Comparison of ENCODE assay signal across 3 cellular contexts in the genomic region with DNA sequence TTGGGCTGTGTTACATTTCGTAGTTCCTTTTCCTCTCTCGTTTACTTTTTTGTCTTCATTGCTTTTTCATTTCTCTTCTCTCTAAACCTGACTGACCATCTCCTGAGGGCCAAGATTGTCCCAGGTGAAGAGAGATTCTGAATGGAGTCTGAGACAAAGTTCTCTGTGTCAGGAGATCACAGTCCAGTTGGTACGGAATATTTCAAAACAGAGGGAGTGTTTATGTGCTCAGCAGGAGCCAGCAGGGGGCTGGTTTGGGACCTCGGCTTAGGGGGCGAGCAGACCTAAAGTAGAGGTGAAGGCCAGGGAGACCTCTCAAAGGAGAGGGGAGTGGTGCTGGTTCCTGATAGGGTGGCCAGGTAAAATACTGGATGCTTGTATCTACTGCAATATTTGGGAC.
A peak's percentile ranks its signal among the peaks of the same experiment; 100 is the strongest.
TF ChIP-seq lines count a peak whose summit lies in the region.

No MANE protein-coding gene starts in this region.

TF ChIP-seq in HEK293, 187 proteins besides CTCF, POLR2A, EP300 and RAD21:
- TF ChIP-seq ZNF600 (tag by site-specific recombination; IDR thresholded peaks at IDR 0.05) (0 out of 2 replicates have a peak, but pooled peaks have one; percentile 43), HOXD13 (CRISPR knock-in tag; IDR thresholded peaks at IDR 0.05; ENCODE audit: borderline replicate concordance) (no peak), ZNF148 (tag by site-specific recombination; IDR thresholded peaks at IDR 0.05; ENCODE audit: borderline replicate concordance) (no peak)

TF ChIP-seq in K562, 482 proteins besides CTCF, POLR2A, EP300 and RAD21:
- TF ChIP-seq ZBTB12 (CRISPR knock-in tag; IDR thresholded peaks at IDR 0.05) (no peak), RBM17 (IDR thresholded peaks at IDR 0.05; ENCODE audit: borderline replicate concordance, low read depth, low read length) (no peak), BRD9 (IDR thresholded peaks at IDR 0.05; ENCODE audit: low read depth, partially characterized antibody) (no peak), E2F4 (CRISPR knock-in tag; IDR thresholded peaks at IDR 0.05; ENCODE audit: low read depth) (no peak)

TF ChIP-seq in liver, 16 proteins besides CTCF, POLR2A, EP300 and RAD21:
- peak; percentile 48 to 71 for TF ChIP-seq HNF4A (conservative IDR thresholded peaks at IDR 0.05)
- TF ChIP-seq, protein P1, sequence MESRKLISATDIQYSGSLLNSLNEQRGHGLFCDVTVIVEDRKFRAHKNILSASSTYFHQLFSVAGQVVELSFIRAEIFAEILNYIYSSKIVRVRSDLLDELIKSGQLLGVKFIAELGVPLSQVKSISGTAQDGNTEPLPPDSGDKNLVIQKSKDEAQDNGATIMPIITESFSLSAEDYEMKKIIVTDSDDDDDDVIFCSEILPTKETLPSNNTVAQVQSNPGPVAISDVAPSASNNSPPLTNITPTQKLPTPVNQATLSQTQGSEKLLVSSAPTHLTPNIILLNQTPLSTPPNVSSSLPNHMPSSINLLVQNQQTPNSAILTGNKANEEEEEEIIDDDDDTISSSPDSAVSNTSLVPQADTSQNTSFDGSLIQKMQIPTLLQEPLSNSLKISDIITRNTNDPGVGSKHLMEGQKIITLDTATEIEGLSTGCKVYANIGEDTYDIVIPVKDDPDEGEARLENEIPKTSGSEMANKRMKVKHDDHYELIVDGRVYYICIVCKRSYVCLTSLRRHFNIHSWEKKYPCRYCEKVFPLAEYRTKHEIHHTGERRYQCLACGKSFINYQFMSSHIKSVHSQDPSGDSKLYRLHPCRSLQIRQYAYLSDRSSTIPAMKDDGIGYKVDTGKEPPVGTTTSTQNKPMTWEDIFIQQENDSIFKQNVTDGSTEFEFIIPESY (IDR thresholded peaks at IDR 0.05): no peak
- TF ChIP-seq TAF1 (conservative IDR thresholded peaks at IDR 0.05): no peak
- peak in 1 of 2 donors; percentile 15 for TF ChIP-seq RXRA (IDR thresholded peaks at IDR 0.05)
- TF ChIP-seq GABPA (IDR thresholded peaks at IDR 0.05 in 1 of 2, conservative IDR thresholded peaks at IDR 0.05 in 1 of 2): no peak
- no peak for TF ChIP-seq FOXA1 (IDR thresholded peaks at IDR 0.05)
- no peak for TF ChIP-seq EGR1 (IDR thresholded peaks at IDR 0.05; ENCODE audit: low read depth in 2 of 2)
- no peak for TF ChIP-seq ATF3 (IDR thresholded peaks at IDR 0.05)
- TF ChIP-seq HNF4G (IDR thresholded peaks at IDR 0.05): no peak
- no peak for TF ChIP-seq SP1 (IDR thresholded peaks at IDR 0.05)
- no peak for TF ChIP-seq FOXA2 (IDR thresholded peaks at IDR 0.05)
- TF ChIP-seq, protein P2, sequence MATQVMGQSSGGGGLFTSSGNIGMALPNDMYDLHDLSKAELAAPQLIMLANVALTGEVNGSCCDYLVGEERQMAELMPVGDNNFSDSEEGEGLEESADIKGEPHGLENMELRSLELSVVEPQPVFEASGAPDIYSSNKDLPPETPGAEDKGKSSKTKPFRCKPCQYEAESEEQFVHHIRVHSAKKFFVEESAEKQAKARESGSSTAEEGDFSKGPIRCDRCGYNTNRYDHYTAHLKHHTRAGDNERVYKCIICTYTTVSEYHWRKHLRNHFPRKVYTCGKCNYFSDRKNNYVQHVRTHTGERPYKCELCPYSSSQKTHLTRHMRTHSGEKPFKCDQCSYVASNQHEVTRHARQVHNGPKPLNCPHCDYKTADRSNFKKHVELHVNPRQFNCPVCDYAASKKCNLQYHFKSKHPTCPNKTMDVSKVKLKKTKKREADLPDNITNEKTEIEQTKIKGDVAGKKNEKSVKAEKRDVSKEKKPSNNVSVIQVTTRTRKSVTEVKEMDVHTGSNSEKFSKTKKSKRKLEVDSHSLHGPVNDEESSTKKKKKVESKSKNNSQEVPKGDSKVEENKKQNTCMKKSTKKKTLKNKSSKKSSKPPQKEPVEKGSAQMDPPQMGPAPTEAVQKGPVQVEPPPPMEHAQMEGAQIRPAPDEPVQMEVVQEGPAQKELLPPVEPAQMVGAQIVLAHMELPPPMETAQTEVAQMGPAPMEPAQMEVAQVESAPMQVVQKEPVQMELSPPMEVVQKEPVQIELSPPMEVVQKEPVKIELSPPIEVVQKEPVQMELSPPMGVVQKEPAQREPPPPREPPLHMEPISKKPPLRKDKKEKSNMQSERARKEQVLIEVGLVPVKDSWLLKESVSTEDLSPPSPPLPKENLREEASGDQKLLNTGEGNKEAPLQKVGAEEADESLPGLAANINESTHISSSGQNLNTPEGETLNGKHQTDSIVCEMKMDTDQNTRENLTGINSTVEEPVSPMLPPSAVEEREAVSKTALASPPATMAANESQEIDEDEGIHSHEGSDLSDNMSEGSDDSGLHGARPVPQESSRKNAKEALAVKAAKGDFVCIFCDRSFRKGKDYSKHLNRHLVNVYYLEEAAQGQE (IDR thresholded peaks at IDR 0.05): no peak
- TF ChIP-seq NR2F2 (IDR thresholded peaks at IDR 0.05): no peak
- no peak for TF ChIP-seq MAX (IDR thresholded peaks at IDR 0.05)
- TF ChIP-seq YY1 (IDR thresholded peaks at IDR 0.05): no peak
- TF ChIP-seq JUND (IDR thresholded peaks at IDR 0.05): no peak
